Comparison of ENCODE assay signal across 18 cellular contexts in genomic region chr5:27290166-27290565, GRCh38.
"Had no signal": no experiment of that assay in that cellular context is flagged by ENCODE, and none has a peak within 500 bp of the region (broad histone marks: within the 10 kb centered on the region; RNA-seq: fewer than 3 reads in every experiment).

No MANE protein-coding gene starts in this region.

- H3K27me3 ChIP-seq: ascending aorta, esophagus muscularis mucosa, gastroesophageal sphincter, left lung, tibial artery had no signal

- ATAC-seq: gastroesophageal sphincter; left lung; stimulated activated naive CD8-positive, alpha-beta T cell treated with anti-CD3 and anti-CD28 coated beads, Interleukin-15, Interleukin-2, amounts not matched to agents 100 U/mL and 50 U/mL, for 24 hours had no signal

- DNase-seq: activated CD4-positive, alpha-beta T cell treated with anti-CD3 and anti-CD28 coated beads, Interleukin-2, amount 50 U/mL, for 1 hour; activated CD8-positive, alpha-beta memory T cell treated with anti-CD3 and anti-CD28 coated beads, Interleukin-2, amount 50 U/mL, for 4 hours; activated effector memory CD4-positive, alpha-beta T cell treated with anti-CD3 and anti-CD28 coated beads, Interleukin-2, amount 50 U/mL, for 16 hours; activated naive CD4-positive, alpha-beta T cell treated with anti-CD3 and anti-CD28 coated beads, Interleukin-2, amount 50 U/mL, for 16 hours; activated T-cell treated with anti-CD3 and anti-CD28 coated beads, Interleukin-2, amount 50 U/mL, for 48 hours; cerebellar nuclear complex; effector CD8-positive, alpha-beta T cell; left lung; naive B cell; stimulated activated CD4-positive, alpha-beta T cell treated with anti-CD3 and anti-CD28 coated beads, Interleukin-2, amount 100 ng/mL, for 24 hours; stimulated activated naive CD8-positive, alpha-beta T cell treated with anti-CD3 and anti-CD28 coated beads, Interleukin-15, Interleukin-2, amounts not matched to agents 100 U/mL and 50 U/mL, for 24 hours; substantia nigra; T1000; tibial artery had no signal

- H3K27me3 Mint-ChIP-seq: naive B cell had no signal

- H3K4me1 ChIP-seq: ascending aorta, esophagus muscularis mucosa, gastroesophageal sphincter, left lung, tibial artery had no signal

- H3K4me1 Mint-ChIP-seq: naive B cell, neural crest cell had no signal

- H3K4me3 ChIP-seq: ascending aorta, esophagus muscularis mucosa, gastroesophageal sphincter, left lung, tibial artery had no signal

- H3K36me3 ChIP-seq: ascending aorta, esophagus muscularis mucosa, gastroesophageal sphincter, left lung, tibial artery had no signal

- H3K27ac ChIP-seq: ascending aorta, esophagus muscularis mucosa, gastroesophageal sphincter, left lung, tibial artery had no signal

- H3K36me3 Mint-ChIP-seq: naive B cell had no signal

- H3K27ac Mint-ChIP-seq: naive B cell had no signal

- H3K9me3 ChIP-seq: ascending aorta, esophagus muscularis mucosa, gastroesophageal sphincter, tibial artery had no signal

- H3K4me3 Mint-ChIP-seq: naive B cell, neural crest cell had no signal
